ENCODE assay signal across 13 cellular contexts in the genomic region with DNA sequence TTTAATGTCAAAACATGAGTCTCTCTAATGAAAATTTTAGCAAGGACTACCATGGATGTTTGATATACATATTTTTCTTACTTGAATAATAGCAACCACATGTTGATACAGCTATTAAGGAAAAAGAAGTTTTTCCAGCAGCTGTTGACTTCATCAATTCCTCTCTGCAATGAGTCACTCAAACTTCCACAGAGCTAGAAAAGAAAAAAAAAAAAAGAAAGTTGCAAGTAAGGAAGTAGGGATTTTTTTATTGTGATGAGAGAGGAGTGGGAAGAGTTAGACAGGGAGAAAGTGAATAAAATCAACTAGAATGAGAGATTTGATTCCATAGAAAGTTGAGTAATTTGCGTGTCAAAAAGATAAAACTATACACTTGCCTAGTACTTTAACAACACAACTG. TPM values are rescaled to one million over a fixed set of nuclear protein-coding genes. Genes with fewer than 3 reads are reported as not detected.
DNase-seq lines count a peak whose midpoint lies in the region; ATAC-seq, FAIRE-seq and TF ChIP-seq lines count a peak whose summit lies in the region.
"Had no signal": no experiment of that assay in that cellular context is flagged by ENCODE, and none has a peak within 500 bp of the region (broad histone marks: within the 10 kb centered on the region; RNA-seq: fewer than 3 reads in every experiment).

No MANE protein-coding gene starts in this region.

- H3K4me3 Mint-ChIP-seq in Caco-2 (ENCODE audit: unreplicated experiment), result no peak overlapping the region
- H3K4me3 Mint-ChIP-seq: activated T-cell treated with anti-CD3 and anti-CD28 coated beads, Interleukin-2, amount 50 U/mL, for 72 hours had no signal

- TF ChIP-seq CTCF in endothelial cell of umbilical vein (IDR thresholded peaks at IDR 0.05; ENCODE audit: extremely low read depth in 1 of 2, insufficient read depth in 1 of 2, low read depth in 1 of 2, low read length in 2 of 2) (no peak), Caco-2 (IDR thresholded peaks at IDR 0.05; ENCODE audit: insufficient read depth in 1 of 2, low read depth in 1 of 2, low read length in 1 of 2, severe bottlenecking in 1 of 2, unreplicated experiment in 1 of 2) (no peak)

- H3K27me3 Mint-ChIP-seq in Caco-2 (ENCODE audit: insufficient read depth, unreplicated experiment), result no peaks in the 10 kb centered on the region

- H3K27ac ChIP-seq in endothelial cell of umbilical vein (ENCODE audit: insufficient read depth, low read depth, low read length), result peak overlapping the region; percentile 49
- H3K27ac ChIP-seq: cardiac muscle cell, gastrocnemius medialis had no signal

- POLR2A ChIA-PET in endothelial cell of umbilical vein (lab: Charles Lee) (interaction anchor here (0.6 to 1.0 kb wide), 2 partner anchors 17 to 30 kb away, joined by 3 read pairs; no protein-coding TSS in a partner anchor), Caco-2 (lab: Charles Lee) (no interaction called here)

- H3K4me2 ChIP-seq in endothelial cell of umbilical vein (ENCODE audit: insufficient read depth, low read length), result peak overlapping the region; percentile 72

- no peaks in the 10 kb centered on the region for H3K36me3 Mint-ChIP-seq in Caco-2 (ENCODE audit: insufficient read depth, unreplicated experiment)

- H3K9ac ChIP-seq in endothelial cell of umbilical vein (replicated peaks; ENCODE audit: extremely low read depth, insufficient read depth, low read length), result peak overlapping the region; percentile 29

- CTCF ChIA-PET in endothelial cell of umbilical vein (lab: Charles Lee) (interaction anchor here (0.8 to 1.3 kb wide), 7 partner anchors 9 to 45 kb away, joined by 3 to 10 read pairs (median 3); no protein-coding TSS in a partner anchor), Caco-2 (lab: Charles Lee) (interaction anchor here (0.7 kb wide), 1 partner anchor 45 kb away, joined by 4 read pairs; no protein-coding TSS in a partner anchor)

- H3K4me1 ChIP-seq in endothelial cell of umbilical vein (ENCODE audit: control insufficient read depth, extremely low read depth, insufficient read depth, low read length) (peaks cover 48% of the 10 kb centered on the region), Caco-2 (peaks cover 29% of the 10 kb centered on the region)

- peak overlapping the region; percentile 28 for H2AFZ ChIP-seq in endothelial cell of umbilical vein (ENCODE audit: low read depth, low read length)

- H3K4me1 Mint-ChIP-seq in Caco-2 (ENCODE audit: low read depth, unreplicated experiment), result peaks cover 15% of the 10 kb centered on the region

- H3K9me3 ChIP-seq in endothelial cell of umbilical vein (replicated peaks; ENCODE audit: control insufficient read depth, insufficient read depth, low read length) (no peaks in the 10 kb centered on the region), Caco-2 (no peaks in the 10 kb centered on the region)
- H3K9me3 ChIP-seq: gastrocnemius medialis, HAP-1 had no signal

- dilution Hi-C loops in endothelial cell of umbilical vein (cut with MboI; ENCODE audit: extremely low pct_ligation_motif_present, low sequenced_read_pairs), result no loop called here

- intact Hi-C loops in endothelial cell of umbilical vein (cut with micrococcal nuclease) (no loop called here), Caco-2 (cut with micrococcal nuclease; ENCODE audit: unreplicated experiment) (no loop called here)

- H3K36me3 ChIP-seq in endothelial cell of umbilical vein (ENCODE audit: control insufficient read depth in 2 of 2, extremely low read depth in 1 of 2, insufficient read depth in 2 of 2, low read length in 2 of 2) (no peaks in the 10 kb centered on the region), Caco-2 (ENCODE audit: control insufficient read depth, insufficient read depth, low read length) (no peaks in the 10 kb centered on the region)
- H3K36me3 ChIP-seq: cardiac muscle cell, gastrocnemius medialis, HAP-1 had no signal

- H3K27ac Mint-ChIP-seq in Caco-2 (ENCODE audit: unreplicated experiment), result no peak overlapping the region
- H3K27ac Mint-ChIP-seq: activated T-cell treated with anti-CD3 and anti-CD28 coated beads, Interleukin-2, amount 50 U/mL, for 72 hours had no signal

- FAIRE-seq in RCC 7860 (lab: Jason Lieb, UNC), result peak; percentile 96
- FAIRE-seq in endothelial cell of umbilical vein (lab: Jason Lieb, UNC), result peak; percentile 64

- no peaks in the 10 kb centered on the region for H3K27me3 ChIP-seq in endothelial cell of umbilical vein (ENCODE audit: control insufficient read depth in 2 of 2, insufficient read depth in 2 of 2, low read length in 2 of 2)
- H3K27me3 ChIP-seq in Caco-2 (replicated peaks; ENCODE audit: control insufficient read depth, insufficient read depth, low read length), result no peaks in the 10 kb centered on the region
- H3K27me3 ChIP-seq: cardiac muscle cell, gastrocnemius medialis had no signal

- DNase-seq in COLO829 (ENCODE audit: low spot score) (peak; percentile 63), RCC 7860 (ENCODE audit: low spot score) (peak; percentile 74), endothelial cell of umbilical vein (ENCODE audit: low read depth, low spot score) (peak; percentile 92), pulmonary artery endothelial cell (ENCODE audit: low read depth, low spot score) (peak; percentile 66), mesenteric fat pad (ENCODE audit: low spot score) (no peak), Caco-2 (no peak), NCI-H748 treated with DMSO at 0.1 percent for 48 hours (lab: John Stamatoyannopoulos, UW) (no peak)
- DNase-seq: activated T-cell treated with anti-CD3 and anti-CD28 coated beads, Interleukin-2, amount 50 U/mL, for 72 hours; gastrocnemius medialis; NCI-H1694 had no signal

- no peak for ATAC-seq in esophagus mucosa
- ATAC-seq: activated T-cell treated with anti-CD3 and anti-CD28 coated beads, Interleukin-2, amount 50 U/mL, for 72 hours had no signal

- H3K9me1 ChIP-seq in endothelial cell of umbilical vein (replicated peaks; ENCODE audit: control insufficient read depth, extremely low read depth, insufficient read depth, low read length), result no peaks in the 10 kb centered on the region

- no peaks in the 10 kb centered on the region for H3K9me3 Mint-ChIP-seq in Caco-2 (ENCODE audit: unreplicated experiment)
- H3K9me3 Mint-ChIP-seq: activated T-cell treated with anti-CD3 and anti-CD28 coated beads, Interleukin-2, amount 50 U/mL, for 72 hours had no signal

- H3K79me2 ChIP-seq in endothelial cell of umbilical vein (ENCODE audit: control insufficient read depth, insufficient read depth, low read length), result no peaks in the 10 kb centered on the region

- no peak for TF ChIP-seq POLR2A in endothelial cell of umbilical vein (IDR thresholded peaks at IDR 0.05; ENCODE audit: low read depth, low read length)

- no TSS peak for BruUV-seq in endothelial cell of umbilical vein (replicated peaks; lab: Mats Ljungman, UMichigan)
- no TSS peak for BruUV-seq in Caco-2 (replicated peaks; lab: Mats Ljungman, UMichigan)

- no peaks in the 10 kb centered on the region for H4K20me1 ChIP-seq in endothelial cell of umbilical vein (replicated peaks; ENCODE audit: control insufficient read depth, extremely low read depth, insufficient read depth, low read length)

- H3K4me3 ChIP-seq in endothelial cell of umbilical vein (replicated peaks in 1 of 3; ENCODE audit: insufficient read depth in 1 of 3, low read depth in 1 of 3, low read length in 3 of 3) (no peak overlapping the region), Caco-2 (ENCODE audit: low read depth, low read length) (no peak overlapping the region)
- H3K4me3 ChIP-seq: cardiac muscle cell, gastrocnemius medialis, HAP-1 had no signal

TF ChIP-seq in endothelial cell of umbilical vein, 7 proteins besides CTCF, POLR2A, EP300 and RAD21:
- TF ChIP-seq, protein P1, sequence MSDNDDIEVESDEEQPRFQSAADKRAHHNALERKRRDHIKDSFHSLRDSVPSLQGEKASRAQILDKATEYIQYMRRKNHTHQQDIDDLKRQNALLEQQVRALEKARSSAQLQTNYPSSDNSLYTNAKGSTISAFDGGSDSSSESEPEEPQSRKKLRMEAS (IDR thresholded peaks at IDR 0.05; ENCODE audit: insufficient read depth, insufficient read length), result no peak
- TF ChIP-seq JUN (IDR thresholded peaks at IDR 0.05; ENCODE audit: borderline replicate concordance, insufficient read depth, insufficient read length, low read depth), result peak; percentile 91
- no peak for TF ChIP-seq MYC (IDR thresholded peaks at IDR 0.05; ENCODE audit: low read depth, low read length)
- TF ChIP-seq FOS (IDR thresholded peaks at IDR 0.05; ENCODE audit: borderline replicate concordance, insufficient read depth, low read length), result peak; percentile 93
- no peak for TF ChIP-seq EZH2 (IDR thresholded peaks at IDR 0.05; ENCODE audit: borderline replicate concordance, low read depth, low read length, severe bottlenecking)
- TF ChIP-seq GATA2 (IDR thresholded peaks at IDR 0.05; ENCODE audit: insufficient read depth, insufficient read length, low read depth, low read length), result no peak
- no peak for TF ChIP-seq POLR2AphosphoS5 (IDR thresholded peaks at IDR 0.05; ENCODE audit: insufficient read depth, low read depth, low read length)

RNA-seq across cellular contexts. Expression of a gene that starts 46.2 kb away (rescaled TPM):
- total RNA-seq in endothelial cell of umbilical vein, result 1,126 and 1,483 TPM in 2 replicates
- polyA plus RNA-seq in endothelial cell of umbilical vein, result 3,129 and 3,339 TPM in 2 replicates
- polyA plus RNA-seq in endothelial cell of umbilical vein (2011; cell fraction: cytosol; rRNA removed), result 1,679 and 1,960 TPM in 2 replicates
- polyA plus RNA-seq in endothelial cell of umbilical vein (2011; cell fraction: nucleus; rRNA removed), result 638 and 808 TPM in 2 replicates
- polyA plus RNA-seq in endothelial cell of umbilical vein (2012), result 635 and 1,042 TPM in 2 replicates
- 5,246 and 5,371 TPM in 2 replicates for polyA minus RNA-seq in endothelial cell of umbilical vein
- polyA minus RNA-seq in endothelial cell of umbilical vein (2011; cell fraction: cytosol; rRNA and poly(A)+ RNA removed), result 0.92 TPM
- polyA minus RNA-seq in endothelial cell of umbilical vein (2011; cell fraction: nucleus; rRNA and poly(A)+ RNA removed), result 779 and 1,152 TPM in 2 replicates
- 1,552 and 2,041 TPM in 2 replicates for total RNA-seq in pulmonary artery endothelial cell
- total RNA-seq in mesenteric fat pad, result 473 TPM
- total RNA-seq in Caco-2 (2022), result 4.9 and 6.0 TPM in 2 replicates
- total RNA-seq in esophagus mucosa, result 40.6 TPM

Comparison
In these comparisons a context has a peak if more than half of its experiments do, and no peak if none do; other contexts are left out.
1. DNase-seq: peak in COLO829 (single experiment), RCC 7860 (single experiment), endothelial cell of umbilical vein (single experiment) and pulmonary artery endothelial cell (single experiment); none in mesenteric fat pad (single experiment), Caco-2 (0 of 2) and NCI-H748 treated with DMSO at 0.1 percent for 48 hours (single experiment).
2. RNA of a gene that starts 46.2 kb away (total RNA-seq): 1,552 to 2,041 TPM in pulmonary artery endothelial cell, 1,126 to 1,483 TPM in endothelial cell of umbilical vein and 473 TPM in mesenteric fat pad (single experiment); 40.6 TPM in esophagus mucosa (single experiment) and 4.9 to 6.0 TPM in Caco-2; every median in the first group is over 10 times any median in the second.